Comparison of ENCODE assay signal across 8 cellular contexts in genomic region chr20:327041-327945, GRCh38. TPM values are rescaled to one million over a fixed set of nuclear protein-coding genes. Genes with fewer than 3 reads are reported as not detected.
DNase-seq lines count a peak whose midpoint lies in the region; ATAC-seq and TF ChIP-seq lines count a peak whose summit lies in the region.

No MANE protein-coding gene starts in this region.

- H3K27ac Mint-ChIP-seq in type B pancreatic cell, result peak overlapping the region; percentile 37

- H3K4me1 ChIP-seq in cardiac muscle cell (ENCODE audit: low read depth) (peaks cover 19% of the 10 kb centered on the region), ovary (ENCODE audit: insufficient read depth) (peaks cover 5% of the 10 kb centered on the region)

- H3K9me3 ChIP-seq in cardiac muscle cell (ENCODE audit: low read depth), result no peaks in the 10 kb centered on the region
- no peaks in the 10 kb centered on the region for H3K9me3 ChIP-seq in ovary

- H3K9me3 Mint-ChIP-seq in type B pancreatic cell, result no peaks in the 10 kb centered on the region

- peak; percentile 90 for DNase-seq in NCI-H128 (lab: John Stamatoyannopoulos, UW; ENCODE audit: unreplicated experiment)
- peak; percentile 86 to 91 for DNase-seq in SW 1271 (lab: John Stamatoyannopoulos, UW)
- peak; percentile 96 to 97 for DNase-seq in cardiac muscle cell (ENCODE audit: low read depth in 1 of 2, low spot score in 1 of 2)
- peak; percentile 90 to 95 (median 95) for DNase-seq in ovary
- DNase-seq in type B pancreatic cell (ENCODE audit: extremely low spot score, unreplicated experiment), result peak; percentile 93

- intact Hi-C loops in ovary (cut with DNase I), result loop anchor here in 1 of 4 donors (10.0 kb wide), 1 partner anchor 1058 kb away; no protein-coding TSS in a partner anchor

- peaks cover 4% of the 10 kb centered on the region for H3K36me3 Mint-ChIP-seq in type B pancreatic cell

- TF ChIP-seq CTCF in cardiac muscle cell (IDR thresholded peaks at IDR 0.05; ENCODE audit: low read depth, low read length) (no peak), ovary (IDR thresholded peaks at IDR 0.05) (no peak), type B pancreatic cell (conservative IDR thresholded peaks at IDR 0.05) (no peak)

- H3K27me3 ChIP-seq in cardiac muscle cell, result no peaks in the 10 kb centered on the region
- no peaks in the 10 kb centered on the region for H3K27me3 ChIP-seq in ovary

- no peak for TF ChIP-seq EP300 in ovary (IDR thresholded peaks at IDR 0.05)

- H3K36me3 ChIP-seq in cardiac muscle cell (no peaks in the 10 kb centered on the region), ovary (no peaks in the 10 kb centered on the region)

- H3K4me1 Mint-ChIP-seq in type B pancreatic cell (ENCODE audit: unreplicated experiment), result peaks cover 30% of the 10 kb centered on the region

- H3K27ac ChIP-seq in adipose tissue (ENCODE audit: low read depth, low read length) (peak overlapping the region; percentile 11), cardiac muscle cell (peak overlapping the region; percentile 74), ovary (peak overlapping the region; percentile 91 to 97)

- WGBS in adipose tissue, 3 donors, result 2 to 6% (median 4%) methylated on average over 36 to 50 of the region's 50 CpGs
- 1 to 2% (median 2%) methylated on average over 47 to 50 of the region's 50 CpGs for WGBS in ovary, 3 donors

- peak; percentile 39 for TF ChIP-seq POLR2A in ovary (IDR thresholded peaks at IDR 0.05)

- H3K27me3 Mint-ChIP-seq in type B pancreatic cell, result peaks cover 2% of the 10 kb centered on the region

- H3K4me3 ChIP-seq in cardiac muscle cell (peak overlapping the region; percentile 98), ovary (peak overlapping the region; percentile 69)

- ATAC-seq in GM18502 (IDR thresholded peaks at IDR 0.05; ENCODE audit: poor library complexity, unreplicated experiment) (peak; percentile 23), GM19351 (IDR thresholded peaks at IDR 0.05; ENCODE audit: unreplicated experiment) (no peak)

- H3K4me3 Mint-ChIP-seq in type B pancreatic cell, result peak overlapping the region; percentile 90

RNA-seq across cellular contexts. Expression of gene SOX12, which starts 1.9 kb away (rescaled TPM):
- polyA plus RNA-seq in adipose tissue, result 1 to 10 TPM; 2.1 to 3.3 (median 2.4) TPM
- 57.6 and 79.8 TPM in 2 replicates for total RNA-seq in cardiac muscle cell
- 41.9 and 49.9 TPM in 2 replicates for polyA plus RNA-seq in cardiac muscle cell
- total RNA-seq in ovary, result 10 to 100 TPM in 5 of 7 donors, 1 to 10 TPM in 2; 4.8 to 34.1 (median 25.7) TPM
- polyA plus RNA-seq in ovary, result 1 to 10 TPM; 4.1 to 8.7 TPM
- 9.9 and 52.7 TPM in 2 replicates for total RNA-seq in type B pancreatic cell (ENCODE audit: low replicate concordance)

RNA-seq across cellular contexts. Expression of gene NRSN2, which starts 19.6 kb away (rescaled TPM):
- polyA plus RNA-seq in adipose tissue (10 to 100 TPM in 2 of 3 donors, 1 to 10 TPM in 1; 9.8 to 26.4 (median 21.6) TPM), cardiac muscle cell (135 and 170 TPM in 2 replicates), ovary (10 to 100 TPM; 32.4 to 36.7 TPM)
- total RNA-seq in cardiac muscle cell (111 and 190 TPM in 2 replicates), ovary (10 to 100 TPM; 20.5 to 77.9 (median 43.8) TPM), type B pancreatic cell (ENCODE audit: low replicate concordance) (33.8 and 43.0 TPM in 2 replicates)

RNA-seq across cellular contexts. Expression of gene ZCCHC3, which starts 29.9 kb away (rescaled TPM):
- polyA plus RNA-seq in adipose tissue, result 1 to 10 TPM; 4.1 to 8.9 (median 7.8) TPM
- 49.9 and 63.8 TPM in 2 replicates for total RNA-seq in cardiac muscle cell
- 43.7 and 53.1 TPM in 2 replicates for polyA plus RNA-seq in cardiac muscle cell
- total RNA-seq in ovary, result 10 to 100 TPM; 13.6 to 28.1 (median 23.1) TPM
- 10 to 100 TPM; 16.8 to 23.2 TPM for polyA plus RNA-seq in ovary
- 28.9 and 40.5 TPM in 2 replicates for total RNA-seq in type B pancreatic cell (ENCODE audit: low replicate concordance)

RNA-seq across cellular contexts. Expression of gene C20orf96, which starts 36.7 kb away (rescaled TPM):
- polyA plus RNA-seq in adipose tissue (1 to 10 TPM; 3.4 to 6.2 (median 3.5) TPM), cardiac muscle cell (31.9 and 41.9 TPM in 2 replicates), ovary (10 to 100 TPM; 11.7 to 14.7 TPM)
- total RNA-seq in cardiac muscle cell (6.2 and 9.3 TPM in 2 replicates), ovary (10 to 100 TPM in 6 of 7 donors, 1 to 10 TPM in 1; 6.6 to 17.5 (median 11.7) TPM), type B pancreatic cell (ENCODE audit: low replicate concordance) (12.6 and 27.0 TPM in 2 replicates)

RNA-seq across cellular contexts. Expression of gene TRIB3, which starts 53.3 kb away (rescaled TPM):
- polyA plus RNA-seq in adipose tissue (10 to 100 TPM in 1 of 3 donors, 1 to 10 TPM in 2; 5.4 to 12.9 (median 7.9) TPM), cardiac muscle cell (5.3 and 7.2 TPM in 2 replicates), ovary (1 to 10 TPM; 2.3 to 2.7 TPM)
- total RNA-seq in cardiac muscle cell (7.0 and 9.0 TPM in 2 replicates), ovary (10 to 100 TPM in 1 of 7 donors, 1 to 10 TPM in 6; 1.5 to 55.1 (median 4.9) TPM), type B pancreatic cell (ENCODE audit: low replicate concordance) (8.3 and 17.0 TPM in 2 replicates)

Comparison
In these comparisons a context has a peak if more than half of its experiments do, and no peak if none do; other contexts are left out.
1. H3K27ac ChIP-seq: peak in every context shown above with its lines; median percentile 94 in ovary; 74 in cardiac muscle cell; 11 in adipose tissue.